In genomic region chr2:241672243-241673188, GRCh38 we compare ENCODE assay signal across 2 cellular contexts.
TF ChIP-seq lines count a peak whose summit lies in the region.

No MANE protein-coding gene starts in this region.

TF ChIP-seq in HCT116, 20 proteins besides CTCF, POLR2A, EP300 and RAD21:
- TF ChIP-seq ELF1 (IDR thresholded peaks at IDR 0.05; ENCODE audit: borderline replicate concordance, low read depth) (no peak), FOSL1 (IDR thresholded peaks at IDR 0.05; ENCODE audit: low read depth) (no peak), JUND (IDR thresholded peaks at IDR 0.05) (no peak), YY1 (IDR thresholded peaks at IDR 0.05; ENCODE audit: extremely low read depth, insufficient replicate concordance, low read depth, low read length) (no peak), EZH2 (IDR thresholded peaks at IDR 0.05) (no peak), SP1 (IDR thresholded peaks at IDR 0.05; ENCODE audit: low read depth) (no peak), CBX3 (IDR thresholded peaks at IDR 0.05; ENCODE audit: low read depth) (no peak), REST (IDR thresholded peaks at IDR 0.05; ENCODE audit: low read depth) (no peak), ZBTB33 (IDR thresholded peaks at IDR 0.05; ENCODE audit: extremely low read depth, insufficient replicate concordance, low read length) (no peak), SIN3A (IDR thresholded peaks at IDR 0.05; ENCODE audit: low read depth) (no peak), EZH2phosphoT487 (IDR thresholded peaks at IDR 0.05; ENCODE audit: borderline replicate concordance) (no peak), ZNF274 (IDR thresholded peaks at IDR 0.05; ENCODE audit: low read depth, low read length) (no peak), POLR2AphosphoS5 (IDR thresholded peaks at IDR 0.05; ENCODE audit: low read depth, low read length) (no peak), CEBPB (IDR thresholded peaks at IDR 0.05; ENCODE audit: low read depth) (no peak)
- TF ChIP-seq, protein P1, sequence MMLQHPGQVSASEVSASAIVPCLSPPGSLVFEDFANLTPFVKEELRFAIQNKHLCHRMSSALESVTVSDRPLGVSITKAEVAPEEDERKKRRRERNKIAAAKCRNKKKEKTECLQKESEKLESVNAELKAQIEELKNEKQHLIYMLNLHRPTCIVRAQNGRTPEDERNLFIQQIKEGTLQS (IDR thresholded peaks at IDR 0.05): no peak
TF ChIP-seq in HCT116: peak in this region for 0.

TF ChIP-seq in GM12878, 131 proteins besides CTCF, POLR2A, EP300 and RAD21:
- no peak for TF ChIP-seq HDAC6 (IDR thresholded peaks at IDR 0.05; ENCODE audit: unreplicated experiment)
- no peak for TF ChIP-seq BRCA1 (IDR thresholded peaks at IDR 0.05; ENCODE audit: low read depth, low read length)
- no peak for TF ChIP-seq EED (IDR thresholded peaks at IDR 0.05; ENCODE audit: low read depth)
- no peak for TF ChIP-seq KLF5 (IDR thresholded peaks at IDR 0.05; ENCODE audit: partially characterized antibody)
- no peak for TF ChIP-seq RB1 (IDR thresholded peaks at IDR 0.05; ENCODE audit: borderline replicate concordance)
- no peak for TF ChIP-seq SP1 (IDR thresholded peaks at IDR 0.05; ENCODE audit: low read depth, low read length)
- no peak for TF ChIP-seq ELK1 (IDR thresholded peaks at IDR 0.05; ENCODE audit: low read depth, low read length)
- TF ChIP-seq GATAD2B (conservative IDR thresholded peaks at IDR 0.05; ENCODE audit: low read depth): no peak
- TF ChIP-seq, protein P2, sequence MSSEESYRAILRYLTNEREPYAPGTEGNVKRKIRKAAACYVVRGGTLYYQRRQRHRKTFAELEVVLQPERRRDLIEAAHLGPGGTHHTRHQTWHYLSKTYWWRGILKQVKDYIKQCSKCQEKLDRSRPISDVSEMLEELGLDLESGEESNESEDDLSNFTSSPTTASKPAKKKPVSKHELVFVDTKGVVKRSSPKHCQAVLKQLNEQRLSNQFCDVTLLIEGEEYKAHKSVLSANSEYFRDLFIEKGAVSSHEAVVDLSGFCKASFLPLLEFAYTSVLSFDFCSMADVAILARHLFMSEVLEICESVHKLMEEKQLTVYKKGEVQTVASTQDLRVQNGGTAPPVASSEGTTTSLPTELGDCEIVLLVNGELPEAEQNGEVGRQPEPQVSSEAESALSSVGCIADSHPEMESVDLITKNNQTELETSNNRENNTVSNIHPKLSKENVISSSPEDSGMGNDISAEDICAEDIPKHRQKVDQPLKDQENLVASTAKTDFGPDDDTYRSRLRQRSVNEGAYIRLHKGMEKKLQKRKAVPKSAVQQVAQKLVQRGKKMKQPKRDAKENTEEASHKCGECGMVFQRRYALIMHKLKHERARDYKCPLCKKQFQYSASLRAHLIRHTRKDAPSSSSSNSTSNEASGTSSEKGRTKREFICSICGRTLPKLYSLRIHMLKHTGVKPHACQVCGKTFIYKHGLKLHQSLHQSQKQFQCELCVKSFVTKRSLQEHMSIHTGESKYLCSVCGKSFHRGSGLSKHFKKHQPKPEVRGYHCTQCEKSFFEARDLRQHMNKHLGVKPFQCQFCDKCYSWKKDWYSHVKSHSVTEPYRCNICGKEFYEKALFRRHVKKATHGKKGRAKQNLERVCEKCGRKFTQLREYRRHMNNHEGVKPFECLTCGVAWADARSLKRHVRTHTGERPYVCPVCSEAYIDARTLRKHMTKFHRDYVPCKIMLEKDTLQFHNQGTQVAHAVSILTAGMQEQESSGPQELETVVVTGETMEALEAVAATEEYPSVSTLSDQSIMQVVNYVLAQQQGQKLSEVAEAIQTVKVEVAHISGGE (CRISPR knock-in tag; IDR thresholded peaks at IDR 0.05): no peak
- no peak for TF ChIP-seq IRF3 (IDR thresholded peaks at IDR 0.05)
- TF ChIP-seq ZNF384 (IDR thresholded peaks at IDR 0.05; ENCODE audit: borderline replicate concordance, low read depth, low read length): no peak
- TF ChIP-seq PML (IDR thresholded peaks at IDR 0.05; ENCODE audit: low read length): no peak
